Comparison of ENCODE assay signal across 12 cellular contexts in genomic region chr14:101408077-101408831, GRCh38.
DNase-seq lines count a peak whose midpoint lies in the region; ATAC-seq and TF ChIP-seq lines count a peak whose summit lies in the region.
"Had no signal": no experiment of that assay in that cellular context is flagged by ENCODE, and none has a peak within 500 bp of the region (broad histone marks: within the 10 kb centered on the region; RNA-seq: fewer than 3 reads in every experiment).

No MANE protein-coding gene starts in this region.

- H3K9me3 ChIP-seq in suprapubic skin, result no peaks in the 10 kb centered on the region
- H3K9me3 ChIP-seq: sigmoid colon had no signal

- H3K27me3 ChIP-seq in suprapubic skin, result peaks cover 12% of the 10 kb centered on the region
- H3K27me3 ChIP-seq: sigmoid colon had no signal

- TF ChIP-seq POLR2A in suprapubic skin (IDR thresholded peaks at IDR 0.05), result no peak

- no peak for TF ChIP-seq CTCF in fibroblast of the aortic adventitia (IDR thresholded peaks at IDR 0.05; ENCODE audit: insufficient read depth, low read length)
- no peak for TF ChIP-seq CTCF in suprapubic skin (IDR thresholded peaks at IDR 0.05)

- peak overlapping the region; percentile 63 for H3K27ac ChIP-seq in suprapubic skin
- H3K27ac ChIP-seq: KMS-11, sigmoid colon had no signal

- TF ChIP-seq EP300 in suprapubic skin (IDR thresholded peaks at IDR 0.05), result no peak

- no peak overlapping the region for H3K4me3 ChIP-seq in fibroblast of the aortic adventitia (ENCODE audit: low read depth, low read length)
- no peak overlapping the region for H3K4me3 ChIP-seq in suprapubic skin
- H3K4me3 ChIP-seq: sigmoid colon had no signal

- no peak for ATAC-seq in HG03342 (IDR thresholded peaks at IDR 0.05; ENCODE audit: unreplicated experiment)
- no peak for ATAC-seq in GM18868 (IDR thresholded peaks at IDR 0.05; ENCODE audit: unreplicated experiment)
- ATAC-seq: T-helper 17 cell had no signal

- DNase-seq in G401 (ENCODE audit: low spot score), result peak; percentile 5
- peak; percentile 84 for DNase-seq in NCI-H748 treated with DMSO at 0.1 percent for 48 hours (lab: John Stamatoyannopoulos, UW)
- DNase-seq in fibroblast of the aortic adventitia (ENCODE audit: low read depth), result peak; percentile 46
- no peak for DNase-seq in suprapubic skin (ENCODE audit: low spot score in 2 of 2)
- no peak for DNase-seq in NCI-H526 treated with DMSO at 0.1 percent for 48 hours (lab: John Stamatoyannopoulos, UW)
- DNase-seq in SW480 (ENCODE audit: low spot score), result no peak
- DNase-seq: NK-92 treated with Interleukin-12 subunit alpha and Interleukin-12 subunit beta, amount 100 ng/mL, for 24 hours; sigmoid colon; T-helper 17 cell had no signal

- H3K4me1 ChIP-seq in suprapubic skin, result peaks cover 13% of the 10 kb centered on the region
- H3K4me1 ChIP-seq: sigmoid colon had no signal

- in situ Hi-C loops in G401 (cut with HindIII; ENCODE audit: low sequenced_read_pairs), result no loop called here

- 78% methylated on average over 20 of the region's 20 CpGs for WGBS in suprapubic skin

- no peaks in the 10 kb centered on the region for H3K36me3 ChIP-seq in suprapubic skin
- H3K36me3 ChIP-seq: sigmoid colon had no signal

Comparison
In these comparisons a context has a peak if more than half of its experiments do, and no peak if none do; other contexts are left out.
1. DNase-seq: peak in G401 (single experiment), NCI-H748 treated with DMSO at 0.1 percent for 48 hours (single experiment) and fibroblast of the aortic adventitia (single experiment); none in suprapubic skin (0 of 2), NCI-H526 treated with DMSO at 0.1 percent for 48 hours (single experiment) and SW480 (single experiment).